Comparison of ENCODE assay signal across 8 cellular contexts in the genomic region with DNA sequence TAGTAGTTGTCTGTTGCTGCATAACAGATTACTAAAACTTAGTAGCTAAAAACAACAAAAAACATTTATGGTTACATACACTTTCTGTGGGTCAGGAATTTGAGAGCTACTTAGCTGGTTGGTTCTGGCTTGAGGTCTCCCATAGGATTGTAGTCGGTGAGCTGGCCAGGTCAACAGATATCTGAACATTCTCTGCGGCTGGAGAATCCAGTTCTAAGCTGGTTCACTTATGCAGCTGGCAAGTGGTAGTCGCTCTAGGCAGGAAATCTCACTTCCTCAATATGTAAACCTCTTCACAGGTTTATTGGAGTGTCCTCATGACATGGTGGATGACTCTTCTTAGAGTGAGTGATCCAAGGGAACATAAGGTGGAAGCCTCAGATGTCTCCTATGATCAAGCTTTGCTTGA.
DNase-seq lines count a peak whose midpoint lies in the region; ATAC-seq, FAIRE-seq and TF ChIP-seq lines count a peak whose summit lies in the region.

No MANE protein-coding gene starts in this region.

- ATAC-seq in GM21423 (IDR thresholded peaks at IDR 0.05; ENCODE audit: unreplicated experiment) (peak; percentile 88), HG03575 (IDR thresholded peaks at IDR 0.05; ENCODE audit: extremely low read depth, insufficient number of reproducible peaks, low FRiP score, unreplicated experiment) (peak; percentile 80)

- peaks cover 0 to 70% (median 34%) of the 10 kb centered on the region in 4 donors for H3K4me1 ChIP-seq in tibial artery
- H3K4me1 ChIP-seq in BE2C = peaks cover 6% of the 10 kb centered on the region
- peaks cover 0 to 3% of the 10 kb centered on the region in 2 donors for H3K4me1 ChIP-seq in kidney (ENCODE audit: control insufficient read depth in 1 of 2, insufficient read depth in 1 of 2, low read depth in 1 of 2, low read length in 2 of 2)

- peak overlapping the region; percentile 98 for H3K27ac Mint-ChIP-seq in activated naive CD8-positive, alpha-beta T cell

- DNase-seq in GM12864 (ENCODE audit: low read depth) (peak; percentile 79), tibial artery (no peak), NCI-H1048 (lab: John Stamatoyannopoulos, UW) (no peak), BE2C (no peak), kidney (no peak)

- peak overlapping the region; percentile 58 for H3K4me3 ChIP-seq in GM12864 (ENCODE audit: low read depth, low read length)
- no peak overlapping the region for H3K4me3 ChIP-seq in tibial artery
- H3K4me3 ChIP-seq in BE2C (ENCODE audit: low read depth, low read length) = no peak overlapping the region
- H3K4me3 ChIP-seq in kidney (ENCODE audit: low read length in 2 of 2) = no peak overlapping the region

- no peaks in the 10 kb centered on the region for H3K36me3 ChIP-seq in tibial artery
- no peaks in the 10 kb centered on the region for H3K36me3 ChIP-seq in BE2C
- H3K36me3 ChIP-seq in kidney (ENCODE audit: control insufficient read depth in 1 of 2, insufficient read depth in 2 of 2, low read length in 2 of 2) = no peaks in the 10 kb centered on the region

- intact Hi-C loops in tibial artery (cut with DNase I; ENCODE audit: low total_unique reads) (no loop called here), kidney (cut with DNase I) (no loop called here)

- H3K9me3 Mint-ChIP-seq in activated naive CD8-positive, alpha-beta T cell (ENCODE audit: low read depth) = peaks cover 6% of the 10 kb centered on the region

- peaks cover 87% of the 10 kb centered on the region for H3K4me1 Mint-ChIP-seq in activated naive CD8-positive, alpha-beta T cell (ENCODE audit: low read depth)

- TF ChIP-seq CTCF in GM12864 (IDR thresholded peaks at IDR 0.05; ENCODE audit: low read depth, low read length, missing control alignments) (no peak), tibial artery (IDR thresholded peaks at IDR 0.05) (no peak), BE2C (IDR thresholded peaks at IDR 0.05; ENCODE audit: low read depth, low read length) (no peak), kidney (IDR thresholded peaks at IDR 0.05; ENCODE audit: borderline replicate concordance, extremely low read depth, insufficient read depth) (no peak)

- H3K27ac ChIP-seq in tibial artery (peak overlapping the region; percentile 62 to 72), kidney (ENCODE audit: low read depth in 2 of 2, low read length in 2 of 2) (no peak overlapping the region)

- peak overlapping the region; percentile 79 for H3K4me3 Mint-ChIP-seq in activated naive CD8-positive, alpha-beta T cell

- H3K36me3 Mint-ChIP-seq in activated naive CD8-positive, alpha-beta T cell = peaks cover 13% of the 10 kb centered on the region

- FAIRE-seq in kidney (lab: Jason Lieb, UNC) = no peak

- H3K9me3 ChIP-seq in tibial artery (no peaks in the 10 kb centered on the region), BE2C (no peaks in the 10 kb centered on the region), kidney (ENCODE audit: control insufficient read depth in 1 of 2, low read length in 2 of 2) (no peaks in the 10 kb centered on the region)

- no peaks in the 10 kb centered on the region for H3K27me3 ChIP-seq in tibial artery
- no peaks in the 10 kb centered on the region for H3K27me3 ChIP-seq in BE2C

- no peaks in the 10 kb centered on the region for H3K27me3 Mint-ChIP-seq in activated naive CD8-positive, alpha-beta T cell

- no peak overlapping the region for H3K9ac ChIP-seq in kidney (ENCODE audit: low read length in 2 of 2)

Comparison
In these comparisons a context has a peak if more than half of its experiments do, and no peak if none do; other contexts are left out.
1. H3K27ac ChIP-seq: peak in tibial artery (2 of 2); none in kidney (0 of 2).